In genomic region chr17:68512247-68512966, GRCh38 we compare ENCODE assay signal across 8 cellular contexts. TPM values are rescaled to one million over a fixed set of nuclear protein-coding genes. Genes with fewer than 3 reads are reported as not detected.
A peak's percentile ranks its signal among the peaks of the same experiment; 100 is the strongest.
DNase-seq lines count a peak whose midpoint lies in the region; ATAC-seq, FAIRE-seq and TF ChIP-seq lines count a peak whose summit lies in the region.

PRKAR1A (plus strand) TSS chr17:68512430; CDS start chr17:68515400, 2,970 bp downstream.

- H4K5ac ChIP-seq in H1 (ENCODE audit: insufficient read length, low read depth, low read length), result peak within 1 kb of the TSS; percentile 74

- peaks cover 4 to 46% of the 10 kb centered on the region in 2 experiments; a peak in 3 of 4 replicates for H3K79me2 ChIP-seq in H1 (ENCODE audit: control insufficient read depth in 1 of 2, insufficient read depth in 2 of 2, low read length in 2 of 2)

- CTCF ChIA-PET in activated CD8-positive, alpha-beta memory T cell treated with anti-CD3 and anti-CD28 coated beads, Interleukin-2, amount 10 ng/mL, durations not matched to agents 7 days and 5 days (lab: Charles Lee), result interaction anchor here (0.6 to 2.8 kb wide), 8 partner anchors 15 to 339 kb away, joined by 3 to 20 read pairs (median 3); no protein-coding TSS in a partner anchor
- CTCF ChIA-PET in H1 (lab: Charles Lee; ENCODE audit: partially characterized antibody), result interaction anchor here (0.7 kb wide), 1 partner anchor 10 kb away, joined by 3 read pairs; no protein-coding TSS in a partner anchor

- no peak for TF ChIP-seq CTCF in H1 (IDR thresholded peaks at IDR 0.05; ENCODE audit: control extremely low read depth in 1 of 3, insufficient read depth in 1 of 3, low read depth in 1 of 3, low read length in 3 of 3)

- H3K79me1 ChIP-seq in H1 (ENCODE audit: low read depth, low read length), result peaks cover 2% of the 10 kb centered on the region

- no peak for FAIRE-seq in H1 (lab: Jason Lieb, UNC)

- TF ChIP-seq EP300 in H1 (IDR thresholded peaks at IDR 0.05; ENCODE audit: borderline replicate concordance in 1 of 2, low read depth in 2 of 2, low read length in 2 of 2), result peak in 1 of 2 experiments; percentile 2; a peak in 1 of 3 replicates

- H2BK12ac ChIP-seq in H1 (ENCODE audit: low read depth, low read length), result peak within 1 kb of the TSS; percentile 45

- peak within 1 kb of the TSS; percentile 98 for H3K4me3 Mint-ChIP-seq in activated CD8-positive, alpha-beta memory T cell treated with anti-CD3 and anti-CD28 coated beads, Interleukin-2, amount 10 ng/mL, durations not matched to agents 7 days and 5 days
- peak within 1 kb of the TSS; percentile 98 for H3K4me3 Mint-ChIP-seq in memory B cell

- H3K27ac ChIP-seq in HUES48 (ENCODE audit: low read depth, low read length) (peak within 1 kb of the TSS; percentile 98), H1 (ENCODE audit: low read depth, low read length) (peak within 1 kb of the TSS; percentile 99)

- peak within 1 kb of the TSS; percentile 97 for H3K27ac Mint-ChIP-seq in activated CD8-positive, alpha-beta memory T cell treated with anti-CD3 and anti-CD28 coated beads, Interleukin-2, amount 10 ng/mL, durations not matched to agents 7 days and 5 days
- peak within 1 kb of the TSS; percentile 100 for H3K27ac Mint-ChIP-seq in memory B cell

- peak; percentile 85 for ATAC-seq in GM21423 (IDR thresholded peaks at IDR 0.05; ENCODE audit: unreplicated experiment)
- ATAC-seq in activated CD8-positive, alpha-beta memory T cell treated with anti-CD3 and anti-CD28 coated beads, Interleukin-2, amount 10 ng/mL, durations not matched to agents 7 days and 5 days, result peak; percentile 89
- ATAC-seq in memory B cell (ENCODE audit: low read depth), result peak; percentile 84

- peak within 1 kb of the TSS; percentile 70 for H3K56ac ChIP-seq in H1 (replicated peaks; ENCODE audit: insufficient read length, low read depth, low read length)

- peak within 1 kb of the TSS; percentile 51 for H4K91ac ChIP-seq in H1 (replicated peaks; ENCODE audit: insufficient read length, low read length)

- 1% methylated on average over 33 of the region's 81 CpGs; no CpG with 5 or more reads in 1 of the 2 experiments for WGBS in H1 (ENCODE audit: extremely low coverage in 1 of 2, insufficient coverage in 1 of 2, insufficient read length in 1 of 2, insufficient replicate concordance in 2 of 2, low coverage in 1 of 2, low lambda C conversion rate in 2 of 2, missing lambda C conversion rate in 1 of 2), 2 experiments

- H3K4me1 Mint-ChIP-seq in activated CD8-positive, alpha-beta memory T cell treated with anti-CD3 and anti-CD28 coated beads, Interleukin-2, amount 10 ng/mL, durations not matched to agents 7 days and 5 days, result peaks cover 64% of the 10 kb centered on the region
- H3K4me1 Mint-ChIP-seq in memory B cell, result peaks cover 26% of the 10 kb centered on the region

- H3K9me3 Mint-ChIP-seq in activated CD8-positive, alpha-beta memory T cell treated with anti-CD3 and anti-CD28 coated beads, Interleukin-2, amount 10 ng/mL, durations not matched to agents 7 days and 5 days (ENCODE audit: low read depth), result no peaks in the 10 kb centered on the region
- no peaks in the 10 kb centered on the region for H3K9me3 Mint-ChIP-seq in memory B cell

- in situ Hi-C loops in Caki2 (cut with HindIII; ENCODE audit: low pct_unique_long_range_greater_than_20kb, low sequenced_read_pairs), result no loop called here

- H3K27me3 ChIP-seq in HUES48 (ENCODE audit: control insufficient read depth, insufficient read depth, low read length) (no peaks in the 10 kb centered on the region), NT2/D1 (ENCODE audit: insufficient read depth, insufficient read length) (no peaks in the 10 kb centered on the region), H1 (replicated peaks in 1 of 4; ENCODE audit: control insufficient read depth in 3 of 4, extremely low read depth in 1 of 4, insufficient read depth in 3 of 4, low read length in 3 of 4) (no peaks in the 10 kb centered on the region)

- peak within 1 kb of the TSS; percentile 87 for H3K4me3 ChIP-seq in HUES48 (ENCODE audit: low read depth, low read length)
- H3K4me3 ChIP-seq in NT2/D1 (ENCODE audit: insufficient read length, low read depth), result peak within 1 kb of the TSS; percentile 93
- peak within 1 kb of the TSS; percentile 85 to 95 (median 90) for H3K4me3 ChIP-seq in H1 (ENCODE audit: extremely low read depth in 1 of 4, insufficient read depth in 2 of 4, low read depth in 3 of 4, low read length in 4 of 4)

- no peak within 1 kb of the TSS for H3K14ac ChIP-seq in H1 (ENCODE audit: insufficient read length)

- peaks cover 26% of the 10 kb centered on the region for H3K36me3 ChIP-seq in HUES48 (ENCODE audit: control insufficient read depth, insufficient read depth, low read length)
- peaks cover 29% of the 10 kb centered on the region for H3K36me3 ChIP-seq in NT2/D1 (ENCODE audit: insufficient read depth, insufficient read length, low read length)
- H3K36me3 ChIP-seq in H1 (ENCODE audit: control insufficient read depth in 2 of 4, insufficient read depth in 4 of 4, low read length in 3 of 4), result peaks cover 3 to 23% (median 13%) of the 10 kb centered on the region in 4 experiments; a peak in 6 of 8 replicates

- no peak within 1 kb of the TSS for H2BK20ac ChIP-seq in H1 (ENCODE audit: low read length)

- H2AFZ ChIP-seq in H1 (ENCODE audit: low read length), result peak within 1 kb of the TSS; percentile 88

- peak within 1 kb of the TSS; percentile 63 for H3K18ac ChIP-seq in H1 (ENCODE audit: extremely low read depth, low read length)

- H3K9me3 ChIP-seq in HUES48 (ENCODE audit: control insufficient read depth, insufficient read depth, low read length) (peaks cover 9% of the 10 kb centered on the region), NT2/D1 (ENCODE audit: insufficient read depth, low read length) (peaks cover 26% of the 10 kb centered on the region), H1 (ENCODE audit: insufficient read depth in 2 of 2, low read depth in 1 of 2, low read length in 1 of 2) (peaks cover 3 to 4% of the 10 kb centered on the region in 2 experiments; a peak in 1 of 4 replicates)

- H4K8ac ChIP-seq in H1 (ENCODE audit: extremely low read depth, insufficient read depth, low read length), result peak within 1 kb of the TSS; percentile 99

- no peak for TF ChIP-seq RAD21 in H1 (IDR thresholded peaks at IDR 0.05 in 1 of 2, conservative IDR thresholded peaks at IDR 0.05 in 1 of 2; ENCODE audit: low read depth in 2 of 2, low read length in 2 of 2)

- H3K27me3 Mint-ChIP-seq in activated CD8-positive, alpha-beta memory T cell treated with anti-CD3 and anti-CD28 coated beads, Interleukin-2, amount 10 ng/mL, durations not matched to agents 7 days and 5 days, result no peaks in the 10 kb centered on the region
- no peaks in the 10 kb centered on the region for H3K27me3 Mint-ChIP-seq in memory B cell

- H4K20me1 ChIP-seq in H1 (replicated peaks in 1 of 2; ENCODE audit: control insufficient read depth in 1 of 2, insufficient read depth in 2 of 2, low read length in 2 of 2), result peaks cover 2 to 3% of the 10 kb centered on the region in 2 experiments

- TF ChIP-seq POLR2A in H1 (IDR thresholded peaks at IDR 0.05; ENCODE audit: control extremely low read depth in 1 of 2, low read depth in 2 of 2, low read length in 2 of 2), result peak in 1 of 2 experiments; percentile 96; a peak in 2 of 3 replicates

- POLR2A ChIA-PET in H1 (lab: Charles Lee; ENCODE audit: partially characterized antibody), result interaction anchor here (0.6 to 2.0 kb wide), 17 partner anchors 8 to 480 kb away, joined by 3 to 9 read pairs (median 4); partner anchors contain the start of gene WIPI1

- peak within 1 kb of the TSS; percentile 80 for H3K4ac ChIP-seq in H1 (replicated peaks; ENCODE audit: insufficient read length, low read depth, low read length)

- H3K4me1 ChIP-seq in HUES48 (ENCODE audit: control insufficient read depth, insufficient read depth, low read length) (peaks cover 20% of the 10 kb centered on the region), NT2/D1 (ENCODE audit: insufficient read depth, insufficient read length) (peaks cover 2% of the 10 kb centered on the region), H1 (replicated peaks in 1 of 4; ENCODE audit: control insufficient read depth in 3 of 4, insufficient read depth in 4 of 4, low read length in 3 of 4) (peaks cover 0 to 7% (median 2%) of the 10 kb centered on the region in 4 experiments; a peak in 4 of 7 replicates)

- H2AK5ac ChIP-seq in H1 (ENCODE audit: low read depth, low read length), result peak within 1 kb of the TSS; percentile 40; the same call in 1 of the 2 replicates

- peak within 1 kb of the TSS; percentile 81 for H3K9ac ChIP-seq in HUES48 (ENCODE audit: low read depth, low read length)
- H3K9ac ChIP-seq in NT2/D1 (ENCODE audit: insufficient read length, low read depth), result peak within 1 kb of the TSS; percentile 98
- peak within 1 kb of the TSS; percentile 83 to 96 (median 94) for H3K9ac ChIP-seq in H1 (replicated peaks in 1 of 4; ENCODE audit: extremely low read depth in 1 of 4, low read depth in 3 of 4, low read length in 3 of 4)

- peak within 1 kb of the TSS; percentile 86 for H2BK5ac ChIP-seq in H1 (ENCODE audit: low read depth, low read length)

- H3K36me3 Mint-ChIP-seq in activated CD8-positive, alpha-beta memory T cell treated with anti-CD3 and anti-CD28 coated beads, Interleukin-2, amount 10 ng/mL, durations not matched to agents 7 days and 5 days, result peaks cover 34% of the 10 kb centered on the region
- H3K36me3 Mint-ChIP-seq in memory B cell, result peaks cover 11% of the 10 kb centered on the region

- DNase-seq in Caki2 (ENCODE audit: low read depth) (peak; percentile 95), NT2/D1 (ENCODE audit: low read depth, low spot score) (peak; percentile 85), H1 (ENCODE audit: low read depth in 1 of 2, low spot score in 2 of 2) (peak; percentile 78 to 95), memory B cell (ENCODE audit: low spot score in 2 of 2) (peak; percentile 93 to 96)
- DNase-seq in activated CD8-positive, alpha-beta memory T cell treated with anti-CD3 and anti-CD28 coated beads, Interleukin-2, amount 10 ng/mL, durations not matched to agents 7 days and 5 days, result peak; percentile 97
- DNase-seq in stimulated activated CD8-positive, alpha-beta memory T cell treated with anti-CD3 and anti-CD28 coated beads, Interleukin-12 subunit alpha, Interleukin-12 subunit beta, amount 100 ng/mL, for 1 hour (ENCODE audit: low read depth), result peak; percentile 88

- peaks cover 5% of the 10 kb centered on the region for H3K23me2 ChIP-seq in H1 (ENCODE audit: low read depth, low read length)

- H3K4me2 ChIP-seq in H1 (ENCODE audit: insufficient read depth in 1 of 2, low read depth in 2 of 2, low read length in 2 of 2), result peak within 1 kb of the TSS; percentile 83 to 94

- H2BK15ac ChIP-seq in H1 (ENCODE audit: low read length), result peak within 1 kb of the TSS; percentile 65; the same call in 1 of the 2 replicates

- H3K23ac ChIP-seq in H1 (ENCODE audit: insufficient read length), result no peak within 1 kb of the TSS

- no peak within 1 kb of the TSS for H2BK120ac ChIP-seq in H1 (replicated peaks; ENCODE audit: low read depth, low read length)

RNA-seq across cellular contexts. Expression of gene PRKAR1A, which starts in this region (rescaled TPM):
- 127 and 161 TPM in 2 replicates for total RNA-seq in Caki2 (2014; rRNA removed; shearing (Covaris generic); ENCODE audit: low replicate concordance)
- 100 to 1,000 TPM; 215 to 293 TPM for total RNA-seq in activated CD8-positive, alpha-beta memory T cell treated with anti-CD3 and anti-CD28 coated beads, Interleukin-2, amount 10 ng/mL, durations not matched to agents 7 days and 5 days
- 147 and 149 TPM in 2 replicates for total RNA-seq in H1 (2021; fragmentation: NEBNext Ultra II Directional; extraction: Animal tissue kit (Norgen Biotek cat#: 25700))
- 39.3 and 41.7 TPM in 2 replicates for polyA plus RNA-seq in H1 (2011; rRNA removed)
- 97.8 TPM for polyA plus RNA-seq in H1 (2011; cell fraction: cytosol; rRNA removed)
- polyA plus RNA-seq in H1 (2011; cell fraction: nucleus; rRNA removed), result 71.6 TPM
- polyA plus RNA-seq in H1 (2012, experiment 1 of 2), result 130 to 145 TPM (median 136 TPM) in 4 replicates
- 18.5 TPM for polyA plus RNA-seq in H1 (2012, experiment 2 of 2)
- polyA plus RNA-seq in H1 (2013, experiment 1 of 2), result 54.5 TPM
- 56.0 TPM for polyA plus RNA-seq in H1 (2013, experiment 2 of 2)
- polyA minus RNA-seq in H1 (2011; rRNA and poly(A)+ RNA removed), result 106 and 131 TPM in 2 replicates
- 176 TPM for polyA minus RNA-seq in H1 (2011; cell fraction: cytosol; rRNA and poly(A)+ RNA removed)
- polyA minus RNA-seq in H1 (2011; cell fraction: nucleus; rRNA and poly(A)+ RNA removed), result 124 TPM

Comparison
In these comparisons a context has a peak if more than half of its experiments do, and no peak if none do; other contexts are left out.
1. Peak in every context shown above with its lines: DNase-seq, ATAC-seq, H3K4me3 ChIP-seq and H3K27ac ChIP-seq.